ENCODE assay signal across 6 cellular contexts in genomic region chr19:48964205-48965032, GRCh38. TPM values are rescaled to one million over a fixed set of nuclear protein-coding genes. Genes with fewer than 3 reads are reported as not detected.
DNase-seq lines count a peak whose midpoint lies in the region; ATAC-seq, FAIRE-seq and TF ChIP-seq lines count a peak whose summit lies in the region.

No MANE protein-coding gene starts in this region.

- ATAC-seq in GM18502 (IDR thresholded peaks at IDR 0.05; ENCODE audit: poor library complexity, unreplicated experiment), result no peak
- no peak for ATAC-seq in HG03135 (IDR thresholded peaks at IDR 0.05; ENCODE audit: unreplicated experiment)

- H3K4me1 Mint-ChIP-seq in activated CD4-positive, alpha-beta memory T cell treated with anti-CD3 and anti-CD28 coated beads for 36 hours (ENCODE audit: low read depth), result peaks cover 51% of the 10 kb centered on the region

- H3K4me3 ChIP-seq in lower leg skin (ENCODE audit: low read depth, poor library complexity, severe bottlenecking), result peak overlapping the region; percentile 5

- peak overlapping the region; percentile 89 for H3K4me3 Mint-ChIP-seq in activated CD4-positive, alpha-beta memory T cell treated with anti-CD3 and anti-CD28 coated beads for 36 hours

- TF ChIP-seq POLR2A in GM12892 (IDR thresholded peaks at IDR 0.05; ENCODE audit: low read depth, low read length), result no peak
- no peak for TF ChIP-seq POLR2A in lower leg skin (IDR thresholded peaks at IDR 0.05)

- peaks cover 32% of the 10 kb centered on the region for H3K36me3 Mint-ChIP-seq in activated CD4-positive, alpha-beta memory T cell treated with anti-CD3 and anti-CD28 coated beads for 36 hours

- peak; percentile 27 for FAIRE-seq in GM12892 (lab: Jason Lieb, UNC)

- H3K9me3 Mint-ChIP-seq in activated CD4-positive, alpha-beta memory T cell treated with anti-CD3 and anti-CD28 coated beads for 36 hours, result no peaks in the 10 kb centered on the region

- POLR2A ChIA-PET in activated CD4-positive, alpha-beta memory T cell treated with anti-CD3 and anti-CD28 coated beads for 36 hours (lab: Charles Lee), result interaction anchor here (0.8 to 2.6 kb wide), 10 partner anchors 10 to 129 kb away, joined by 3 to 12 read pairs (median 3); partner anchors contain the start of genes BAX, GYS1, NUCB1 and PPP1R15A

- 13 to 17% methylated on average over 19 of the region's 19 CpGs for WGBS in lower leg skin, 2 donors

- CTCF ChIA-PET in activated CD4-positive, alpha-beta memory T cell treated with anti-CD3 and anti-CD28 coated beads for 36 hours (lab: Charles Lee), result interaction anchor here (1.1 to 6.5 kb wide), 6 partner anchors 10 to 169 kb away, joined by 4 to 52 read pairs (median 6); partner anchors contain the start of genes BAX, GYS1, LIN7B and RUVBL2

- H3K27ac Mint-ChIP-seq in activated CD4-positive, alpha-beta memory T cell treated with anti-CD3 and anti-CD28 coated beads for 36 hours, result peak overlapping the region; percentile 93

- no peaks in the 10 kb centered on the region for H3K27me3 Mint-ChIP-seq in activated CD4-positive, alpha-beta memory T cell treated with anti-CD3 and anti-CD28 coated beads for 36 hours

- TF ChIP-seq CTCF in lower leg skin (IDR thresholded peaks at IDR 0.05), result no peak

- DNase-seq in GM12892 (ENCODE audit: insufficient read length), result no peak
- no peak for DNase-seq in activated CD4-positive, alpha-beta memory T cell treated with anti-CD3 and anti-CD28 coated beads for 36 hours
- DNase-seq in lower leg skin (ENCODE audit: low spot score in 2 of 2), result no peak
- DNase-seq in NCI-H748 treated with DMSO at 0.1 percent for 48 hours (lab: John Stamatoyannopoulos, UW), result no peak

- intact Hi-C loops in activated CD4-positive, alpha-beta memory T cell treated with anti-CD3 and anti-CD28 coated beads for 36 hours (cut with micrococcal nuclease), result loop anchor here (1.0 to 5.0 kb wide), 5 partner anchors 29 to 330 kb away; partner anchors contain the start of genes GYS1, NUCB1 and RUVBL2
- intact Hi-C loops in lower leg skin (cut with DNase I; ENCODE audit: low total_unique reads), result no loop called here

RNA-seq across cellular contexts. Expression of gene FTL, which starts 0.7 kb away (rescaled TPM):
- 3,520 TPM for polyA plus RNA-seq in GM12892 (2012; ENCODE audit: missing spikeins)
- 100 to 1,000 TPM; 870 to 900 TPM for total RNA-seq in activated CD4-positive, alpha-beta memory T cell treated with anti-CD3 and anti-CD28 coated beads for 36 hours
- total RNA-seq in lower leg skin, result 1,000 to 10,000 TPM; 1,012 to 1,617 (median 1,174) TPM

RNA-seq across cellular contexts. Expression of gene BAX, which starts 9.7 kb away (rescaled TPM):
- polyA plus RNA-seq in GM12892 (2012; ENCODE audit: missing spikeins), result 206 TPM
- 100 to 1,000 TPM; 173 to 181 TPM for total RNA-seq in activated CD4-positive, alpha-beta memory T cell treated with anti-CD3 and anti-CD28 coated beads for 36 hours
- total RNA-seq in lower leg skin, result 10 to 100 TPM; 15.5 to 36.3 (median 31.1) TPM

RNA-seq across cellular contexts. Expression of gene GYS1, which starts 28.7 kb away (rescaled TPM):
- polyA plus RNA-seq in GM12892 (2012; ENCODE audit: missing spikeins), result 38.0 TPM
- total RNA-seq in activated CD4-positive, alpha-beta memory T cell treated with anti-CD3 and anti-CD28 coated beads for 36 hours, result 10 to 100 TPM; 42.2 to 47.6 TPM
- 10 to 100 TPM; 16.4 to 33.3 (median 20.5) TPM for total RNA-seq in lower leg skin

RNA-seq across cellular contexts. Expression of gene RUVBL2, which starts 29.3 kb away (rescaled TPM):
- 65.5 TPM for polyA plus RNA-seq in GM12892 (2012; ENCODE audit: missing spikeins)
- total RNA-seq in activated CD4-positive, alpha-beta memory T cell treated with anti-CD3 and anti-CD28 coated beads for 36 hours, result 100 to 1,000 TPM; 107 to 109 TPM
- total RNA-seq in lower leg skin, result 10 to 100 TPM; 61.3 to 83.8 (median 83.3) TPM

RNA-seq across cellular contexts. Expression of gene DHDH, which starts 30.9 kb away (rescaled TPM):
- not detected for polyA plus RNA-seq in GM12892 (2012; ENCODE audit: missing spikeins)
- total RNA-seq in activated CD4-positive, alpha-beta memory T cell treated with anti-CD3 and anti-CD28 coated beads for 36 hours, result 1 to 10 TPM; 2.0 to 2.8 TPM
- not detected for total RNA-seq in lower leg skin

Comparison
In these comparisons a context has a peak if more than half of its experiments do, and no peak if none do; other contexts are left out.
1. RNA of gene BAX, which starts 9.7 kb away (total RNA-seq): 173 to 181 TPM in activated CD4-positive, alpha-beta memory T cell treated with anti-CD3 and anti-CD28 coated beads for 36 hours; 15.5 to 36.3 TPM in lower leg skin; every median in the first group is over 4 times any median in the second.